In the genomic region with DNA sequence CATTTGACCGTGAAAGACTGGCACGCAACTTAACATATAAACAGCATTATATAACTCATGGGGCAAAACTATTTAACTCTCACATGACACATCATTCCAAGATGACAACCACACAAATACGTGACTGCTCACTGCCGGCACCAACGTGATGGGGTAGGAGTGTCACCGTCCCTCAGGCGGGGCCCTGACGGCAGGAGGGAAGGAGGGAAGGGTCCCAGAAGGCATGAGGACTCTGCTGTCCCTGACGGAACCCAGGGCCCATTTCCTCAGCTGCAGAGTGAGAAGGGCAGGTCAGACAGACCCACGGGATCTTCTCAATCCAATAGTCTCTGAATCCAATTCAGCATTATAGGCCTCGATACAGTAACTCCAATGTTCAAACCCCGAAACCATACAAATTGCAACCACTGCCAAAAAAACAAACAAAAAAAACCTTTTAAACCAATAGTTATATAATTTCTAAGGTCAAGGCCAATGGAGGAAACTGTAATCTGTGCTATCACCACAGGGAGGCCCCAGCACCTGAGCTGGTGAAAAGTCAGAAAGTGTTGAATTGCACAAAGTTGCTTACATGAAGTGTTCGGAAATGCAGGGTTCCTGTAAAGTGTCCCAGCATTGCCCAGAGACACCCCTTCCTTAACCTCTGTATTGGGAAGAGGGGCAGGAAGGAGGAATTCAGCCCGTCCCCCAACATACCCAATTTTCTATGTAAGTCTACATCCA, we compare ENCODE assay signal across 8 cellular contexts.
DNase-seq lines count a peak whose midpoint lies in the region; ATAC-seq, FAIRE-seq and TF ChIP-seq lines count a peak whose summit lies in the region.

No MANE protein-coding gene starts in this region.

- DNase-seq in ACHN (peak; percentile 43), H7 (peak; percentile 54), amniotic epithelial cell (ENCODE audit: low read depth) (peak; percentile 31), left kidney (ENCODE audit: low read depth, low spot score) (peak; percentile 49), GM12892 (ENCODE audit: insufficient read length) (no peak)

- no peak for FAIRE-seq in GM12892 (lab: Jason Lieb, UNC)

- in situ Hi-C loops in ACHN (cut with HindIII; ENCODE audit: low pct_ligation_motif_present, low pct_unique_long_range_greater_than_20kb, low sequenced_read_pairs) = no loop called here

- TF ChIP-seq POLR2A in GM12892 (IDR thresholded peaks at IDR 0.05; ENCODE audit: low read depth, low read length) = no peak

- no peaks in the 10 kb centered on the region for H3K27me3 ChIP-seq in H7 (ENCODE audit: control insufficient read depth, insufficient read depth, low read length)

- no peak for ATAC-seq in HG02852 (IDR thresholded peaks at IDR 0.05; ENCODE audit: unreplicated experiment)
- ATAC-seq in GM19467 (IDR thresholded peaks at IDR 0.05; ENCODE audit: unreplicated experiment) = no peak
- no peak for ATAC-seq in HG03139 (IDR thresholded peaks at IDR 0.05; ENCODE audit: unreplicated experiment)

- no peaks in the 10 kb centered on the region for H3K36me3 ChIP-seq in H7 (replicated peaks; ENCODE audit: control insufficient read depth, insufficient read depth, low read length)

- H3K4me3 ChIP-seq in H7 (ENCODE audit: insufficient read depth, low read depth, low read length) = no peak overlapping the region
